ENCODE assay signal across 20 cellular contexts in the genomic region with DNA sequence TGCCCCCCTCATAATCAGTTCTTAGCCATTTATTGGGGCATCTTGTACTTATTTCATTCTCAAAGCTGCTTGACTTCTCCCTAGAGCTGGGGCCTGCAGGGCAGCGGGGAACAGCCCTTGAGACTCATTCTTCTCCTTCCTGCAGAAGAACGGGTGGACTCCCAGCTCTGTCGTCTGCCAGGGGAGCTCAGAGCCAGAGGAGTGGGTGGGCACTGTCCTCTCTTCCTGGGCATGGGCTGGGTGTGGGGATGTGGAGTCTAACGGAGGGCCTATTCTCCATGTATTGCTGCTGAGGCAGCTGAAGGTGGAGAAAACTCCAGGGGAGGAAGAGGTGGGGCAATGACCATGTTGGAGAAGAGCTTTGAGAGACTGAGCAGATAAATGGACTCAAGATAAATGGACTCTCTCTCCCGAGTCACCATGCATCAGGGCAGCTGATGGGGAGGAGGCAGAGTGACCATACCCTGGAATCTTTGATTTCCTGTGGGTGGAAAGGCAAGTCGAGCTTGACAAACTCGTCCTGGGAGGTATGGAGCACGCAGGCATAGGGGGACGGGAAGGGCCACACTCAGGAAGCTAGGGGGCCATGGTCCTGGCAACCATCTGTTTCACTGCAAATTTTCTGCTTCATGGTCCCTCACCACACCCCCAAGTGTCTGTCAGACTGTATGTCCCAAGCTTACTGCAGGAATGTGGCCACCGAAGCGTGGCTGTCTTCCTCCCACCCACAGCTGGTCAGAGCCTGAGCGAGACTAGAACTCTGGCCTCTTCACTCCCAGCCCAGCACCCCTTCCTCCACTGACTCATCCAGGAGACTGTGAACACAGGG. TPM values are rescaled to one million over a fixed set of nuclear protein-coding genes. Genes with fewer than 3 reads are reported as not detected.
DNase-seq lines count a peak whose midpoint lies in the region; ATAC-seq, FAIRE-seq and TF ChIP-seq lines count a peak whose summit lies in the region.
"Had no signal": no experiment of that assay in that cellular context is flagged by ENCODE, and none has a peak within 500 bp of the region (broad histone marks: within the 10 kb centered on the region; RNA-seq: fewer than 3 reads in every experiment).

No MANE protein-coding gene starts in this region.

- H2BK5ac ChIP-seq in H1 (ENCODE audit: low read depth, low read length), result no peak overlapping the region

- peak overlapping the region; percentile 36 for H4K5ac ChIP-seq in H1 (ENCODE audit: insufficient read length, low read depth, low read length)

- no peak for ATAC-seq in activated CD4-positive, alpha-beta T cell treated with anti-CD3 and anti-CD28 coated beads for 36 hours
- ATAC-seq: A549; activated CD8-positive, alpha-beta T cell treated with anti-CD3 and anti-CD28 coated beads, Interleukin-2, amount 10 ng/mL, durations not matched to agents 7 days and 5 days; activated T-helper 17 cell treated with anti-CD3 and anti-CD28 coated beads, Interleukin-2, amount 50 U/mL, for 72 hours; CD8-positive, alpha-beta T cell; K562; stimulated activated naive B cell treated with anti-CD40 and anti-IgM and Interleukin-4, amounts not matched to agents 10 μg/mL and 1 μg/mL and 100 μg/mL, for 72 hours had no signal

- TF ChIP-seq RAD21 in H1 (IDR thresholded peaks at IDR 0.05 in 1 of 2, conservative IDR thresholded peaks at IDR 0.05 in 1 of 2; ENCODE audit: low read depth in 2 of 2, low read length in 2 of 2), result no peak

- no peaks in the 10 kb centered on the region for H3K9me3 Mint-ChIP-seq in activated CD4-positive, alpha-beta T cell treated with anti-CD3 and anti-CD28 coated beads for 36 hours (ENCODE audit: low read depth)
- H3K9me3 Mint-ChIP-seq: activated T-helper 17 cell treated with anti-CD3 and anti-CD28 coated beads, Interleukin-2, amount 50 U/mL, for 72 hours; CD8-positive, alpha-beta T cell; immature natural killer cell; stimulated activated naive B cell treated with anti-CD40 and anti-IgM and Interleukin-4, amounts not matched to agents 10 μg/mL and 1 μg/mL and 100 μg/mL, for 72 hours had no signal

- H3K56ac ChIP-seq in H1 (replicated peaks; ENCODE audit: insufficient read length, low read depth, low read length), result no peak overlapping the region

- H4K20me1 ChIP-seq in H1 (replicated peaks in 1 of 2; ENCODE audit: control insufficient read depth in 1 of 2, insufficient read depth in 2 of 2, low read length in 2 of 2), result no peaks in the 10 kb centered on the region

- H2BK15ac ChIP-seq in H1 (ENCODE audit: low read length), result no peak overlapping the region

- POLR2A ChIA-PET in H1 (lab: Charles Lee; ENCODE audit: partially characterized antibody), result interaction anchor here (0.6 to 1.2 kb wide), 3 partner anchors 9 to 229 kb away, joined by 3 to 4 read pairs (median 3); no protein-coding TSS in a partner anchor
- POLR2A ChIA-PET in activated CD4-positive, alpha-beta T cell treated with anti-CD3 and anti-CD28 coated beads for 36 hours (lab: Charles Lee), result no interaction called here

- no peak overlapping the region for H3K4me3 Mint-ChIP-seq in activated CD4-positive, alpha-beta T cell treated with anti-CD3 and anti-CD28 coated beads for 36 hours
- H3K4me3 Mint-ChIP-seq: activated CD8-positive, alpha-beta T cell treated with anti-CD3 and anti-CD28 coated beads, Interleukin-2, amount 10 ng/mL, durations not matched to agents 7 days and 5 days; activated T-helper 17 cell treated with anti-CD3 and anti-CD28 coated beads, Interleukin-2, amount 50 U/mL, for 72 hours; CD8-positive, alpha-beta T cell; immature natural killer cell; stimulated activated naive B cell treated with anti-CD40 and anti-IgM and Interleukin-4, amounts not matched to agents 10 μg/mL and 1 μg/mL and 100 μg/mL, for 72 hours had no signal

- H3K4me2 ChIP-seq in H1 (ENCODE audit: insufficient read depth in 1 of 2, low read depth in 2 of 2, low read length in 2 of 2), result no peak overlapping the region
- H3K4me2 ChIP-seq: A549 had no signal

- no peaks in the 10 kb centered on the region for H3K9me3 ChIP-seq in H1 (ENCODE audit: insufficient read depth in 2 of 2, low read depth in 1 of 2, low read length in 1 of 2)
- H3K9me3 ChIP-seq: A549, ovary, tibial nerve had no signal

- peaks cover 0 to 9% (median 4%) of the 10 kb centered on the region in 4 experiments; a peak in 6 of 7 replicates for H3K4me1 ChIP-seq in H1 (replicated peaks in 1 of 4; ENCODE audit: control insufficient read depth in 3 of 4, insufficient read depth in 4 of 4, low read length in 3 of 4)
- H3K4me1 ChIP-seq: A549 had no signal

- no peak for TF ChIP-seq EP300 in H1 (IDR thresholded peaks at IDR 0.05; ENCODE audit: borderline replicate concordance in 1 of 2, low read depth in 2 of 2, low read length in 2 of 2)

- H3K4me3 ChIP-seq in H1 (ENCODE audit: extremely low read depth in 1 of 4, insufficient read depth in 2 of 4, low read depth in 3 of 4, low read length in 4 of 4), result no peak overlapping the region
- H3K4me3 ChIP-seq: A549, K562, ovary, skin epidermis, tibial nerve had no signal

- no peak overlapping the region for H3K23ac ChIP-seq in H1 (ENCODE audit: insufficient read length)

- no peak for FAIRE-seq in H1 (lab: Jason Lieb, UNC)
- FAIRE-seq: A549, GM12891, K562 had no signal

- H4K91ac ChIP-seq in H1 (replicated peaks; ENCODE audit: insufficient read length, low read length), result no peak overlapping the region

- WGBS in H1 (ENCODE audit: extremely low coverage in 1 of 2, insufficient coverage in 1 of 2, insufficient read length in 1 of 2, insufficient replicate concordance in 2 of 2, low coverage in 1 of 2, low lambda C conversion rate in 2 of 2, missing lambda C conversion rate in 1 of 2), 2 experiments, result 88% methylated on average over 11 of the region's 12 CpGs; no CpG with 5 or more reads in 1 of the 2 experiments

- no peak overlapping the region for H3K4ac ChIP-seq in H1 (replicated peaks; ENCODE audit: insufficient read length, low read depth, low read length)

- no peak overlapping the region; the same call in 1 of the 2 replicates for H4K8ac ChIP-seq in H1 (ENCODE audit: extremely low read depth, insufficient read depth, low read length)

- TF ChIP-seq POLR2A in H1 (IDR thresholded peaks at IDR 0.05; ENCODE audit: control extremely low read depth in 1 of 2, low read depth in 2 of 2, low read length in 2 of 2), result no peak

- no peak overlapping the region for H2AK5ac ChIP-seq in H1 (ENCODE audit: low read depth, low read length)

- 0 out of 2 replicates have a peak overlapping the region, but pooled peaks have one; percentile 68 for H2BK12ac ChIP-seq in H1 (ENCODE audit: low read depth, low read length)

- no peaks in the 10 kb centered on the region for H3K27me3 ChIP-seq in H1 (replicated peaks in 1 of 4; ENCODE audit: control insufficient read depth in 3 of 4, extremely low read depth in 1 of 4, insufficient read depth in 3 of 4, low read length in 3 of 4)
- H3K27me3 ChIP-seq: ovary, tibial nerve had no signal

- DNase-seq in AG08395 (ENCODE audit: low spot score) (peak; percentile 70), LHCN-M2 (ENCODE audit: low read depth) (peak; percentile 72), H1 (ENCODE audit: low read depth in 1 of 2, low spot score in 2 of 2) (no peak), myocyte (ENCODE audit: low read depth) (peak; percentile 55), GOT3 (lab: John Stamatoyannopoulos, UW) (no peak), H4 (ENCODE audit: low spot score) (no peak), CD1c-positive myeloid dendritic cell (ENCODE audit: extremely low spot score) (no peak)
- DNase-seq in activated CD4-positive, alpha-beta T cell treated with anti-CD3 and anti-CD28 coated beads for 36 hours, result no peak
- DNase-seq: activated CD8-positive, alpha-beta T cell treated with anti-CD3 and anti-CD28 coated beads, Interleukin-2, amount 10 ng/mL, durations not matched to agents 7 days and 5 days; CD8-positive, alpha-beta T cell; immature natural killer cell; NCI-H1417; ovary; stimulated activated naive B cell treated with anti-CD40 and anti-IgM and Interleukin-4, amounts not matched to agents 10 μg/mL and 1 μg/mL and 100 μg/mL, for 72 hours had no signal

- H3K14ac ChIP-seq in H1 (ENCODE audit: insufficient read length), result no peak overlapping the region

- no peaks in the 10 kb centered on the region for H3K4me1 Mint-ChIP-seq in activated CD4-positive, alpha-beta T cell treated with anti-CD3 and anti-CD28 coated beads for 36 hours
- H3K4me1 Mint-ChIP-seq: activated T-helper 17 cell treated with anti-CD3 and anti-CD28 coated beads, Interleukin-2, amount 50 U/mL, for 72 hours; immature natural killer cell; stimulated activated naive B cell treated with anti-CD40 and anti-IgM and Interleukin-4, amounts not matched to agents 10 μg/mL and 1 μg/mL and 100 μg/mL, for 72 hours had no signal

- H3K79me2 ChIP-seq in H1 (ENCODE audit: control insufficient read depth in 1 of 2, insufficient read depth in 2 of 2, low read length in 2 of 2), result no peaks in the 10 kb centered on the region

- no peak overlapping the region for H2BK20ac ChIP-seq in H1 (ENCODE audit: low read length)

- H3K36me3 ChIP-seq in H1 (ENCODE audit: control insufficient read depth in 2 of 4, insufficient read depth in 4 of 4, low read length in 3 of 4), result no peaks in the 10 kb centered on the region
- H3K36me3 ChIP-seq: ovary, tibial nerve had no signal

- no peak overlapping the region for H3K9ac ChIP-seq in H1 (replicated peaks in 1 of 4; ENCODE audit: extremely low read depth in 1 of 4, low read depth in 3 of 4, low read length in 3 of 4)

- no peak for TF ChIP-seq CTCF in H1 (IDR thresholded peaks at IDR 0.05; ENCODE audit: control extremely low read depth in 1 of 3, insufficient read depth in 1 of 3, low read depth in 1 of 3, low read length in 3 of 3)

- CTCF ChIA-PET in H1 (lab: Charles Lee; ENCODE audit: partially characterized antibody), result interaction anchor here (0.8 to 2.0 kb wide), 6 partner anchors 10 to 132 kb away, joined by 3 to 9 read pairs (median 4); no protein-coding TSS in a partner anchor
- CTCF ChIA-PET in activated CD4-positive, alpha-beta T cell treated with anti-CD3 and anti-CD28 coated beads for 36 hours (lab: Charles Lee), result interaction anchor here (1.1 to 1.2 kb wide), 2 partner anchors 65 to 130 kb away, joined by 4 to 6 read pairs; no protein-coding TSS in a partner anchor

- H3K27ac Mint-ChIP-seq in activated CD4-positive, alpha-beta T cell treated with anti-CD3 and anti-CD28 coated beads for 36 hours, result no peak overlapping the region
- H3K27ac Mint-ChIP-seq: activated CD8-positive, alpha-beta T cell treated with anti-CD3 and anti-CD28 coated beads, Interleukin-2, amount 10 ng/mL, durations not matched to agents 7 days and 5 days; activated T-helper 17 cell treated with anti-CD3 and anti-CD28 coated beads, Interleukin-2, amount 50 U/mL, for 72 hours; CD8-positive, alpha-beta T cell; stimulated activated naive B cell treated with anti-CD40 and anti-IgM and Interleukin-4, amounts not matched to agents 10 μg/mL and 1 μg/mL and 100 μg/mL, for 72 hours had no signal

- no peak overlapping the region for H3K18ac ChIP-seq in H1 (ENCODE audit: extremely low read depth, low read length)

- no peaks in the 10 kb centered on the region for H3K27me3 Mint-ChIP-seq in activated CD4-positive, alpha-beta T cell treated with anti-CD3 and anti-CD28 coated beads for 36 hours

- H3K23me2 ChIP-seq in H1 (ENCODE audit: low read depth, low read length), result no peaks in the 10 kb centered on the region

- H3K27ac ChIP-seq in H1 (ENCODE audit: low read depth, low read length), result no peak overlapping the region
- H3K27ac ChIP-seq: A549, ovary, skin epidermis, tibial nerve had no signal

- no peaks in the 10 kb centered on the region for H3K79me1 ChIP-seq in H1 (ENCODE audit: low read depth, low read length)

- intact Hi-C loops in activated CD4-positive, alpha-beta T cell treated with anti-CD3 and anti-CD28 coated beads for 36 hours (cut with DNase I, micrococcal nuclease), result no loop called here

- no peak overlapping the region for H2BK120ac ChIP-seq in H1 (replicated peaks; ENCODE audit: low read depth, low read length)

- no peaks in the 10 kb centered on the region for H3K36me3 Mint-ChIP-seq in activated CD4-positive, alpha-beta T cell treated with anti-CD3 and anti-CD28 coated beads for 36 hours (ENCODE audit: low read depth)
- H3K36me3 Mint-ChIP-seq: CD8-positive, alpha-beta T cell; immature natural killer cell; stimulated activated naive B cell treated with anti-CD40 and anti-IgM and Interleukin-4, amounts not matched to agents 10 μg/mL and 1 μg/mL and 100 μg/mL, for 72 hours had no signal

- H2AFZ ChIP-seq in H1 (ENCODE audit: low read length), result no peak overlapping the region

RNA-seq across cellular contexts. Expression of a gene that starts 56.9 kb away (rescaled TPM):
- total RNA-seq in LHCN-M2 (2014; rRNA removed) (24.8 and 25.8 TPM in 2 replicates), myocyte (13.9 and 17.5 TPM in 2 replicates)
- polyA plus RNA-seq in LHCN-M2 (2012), result 17.4 TPM
- 11.2 and 12.3 TPM in 2 replicates for total RNA-seq in H1 (2021; fragmentation: NEBNext Ultra II Directional; extraction: Animal tissue kit (Norgen Biotek cat#: 25700))
- polyA plus RNA-seq in H1 (2011; rRNA removed), result 12.2 and 17.5 TPM in 2 replicates
- polyA plus RNA-seq in H1 (2011; cell fraction: cytosol; rRNA removed), result 17.0 TPM
- 27.5 TPM for polyA plus RNA-seq in H1 (2011; cell fraction: nucleus; rRNA removed)
- 12.1 to 18.5 TPM (median 15.9 TPM) in 4 replicates for polyA plus RNA-seq in H1 (2012, experiment 1 of 2)
- polyA plus RNA-seq in H1 (2012, experiment 2 of 2), result 1.3 TPM
- 16.3 TPM for polyA plus RNA-seq in H1 (2013, experiment 1 of 2)
- polyA plus RNA-seq in H1 (2013, experiment 2 of 2), result 14.3 TPM
- 66.3 and 82.5 TPM in 2 replicates for polyA minus RNA-seq in H1 (2011; rRNA and poly(A)+ RNA removed)
- polyA minus RNA-seq in H1 (2011; cell fraction: cytosol; rRNA and poly(A)+ RNA removed), result 35.2 TPM
- 34.8 TPM for polyA minus RNA-seq in H1 (2011; cell fraction: nucleus; rRNA and poly(A)+ RNA removed)
- 24.5 TPM for polyA plus RNA-seq in myocyte (2012)
- 10 to 100 TPM; 36.2 to 38.8 TPM for total RNA-seq in activated CD4-positive, alpha-beta T cell treated with anti-CD3 and anti-CD28 coated beads for 36 hours
- total RNA-seq in H4 (2014; rRNA removed; shearing (Covaris generic)), result 11.8 and 17.6 TPM in 2 replicates

Comparison
In these comparisons a context has a peak if more than half of its experiments do, and no peak if none do; other contexts are left out.
1. DNase-seq: peak in AG08395 (single experiment), LHCN-M2 (single experiment) and myocyte (single experiment); none in H1 (0 of 2), GOT3 (single experiment), activated CD4-positive, alpha-beta T cell treated with anti-CD3 and anti-CD28 coated beads for 36 hours (single experiment), H4 (single experiment) and CD1c-positive myeloid dendritic cell (single experiment).